Comparison of ENCODE assay signal across 7 cellular contexts in the genomic region with DNA sequence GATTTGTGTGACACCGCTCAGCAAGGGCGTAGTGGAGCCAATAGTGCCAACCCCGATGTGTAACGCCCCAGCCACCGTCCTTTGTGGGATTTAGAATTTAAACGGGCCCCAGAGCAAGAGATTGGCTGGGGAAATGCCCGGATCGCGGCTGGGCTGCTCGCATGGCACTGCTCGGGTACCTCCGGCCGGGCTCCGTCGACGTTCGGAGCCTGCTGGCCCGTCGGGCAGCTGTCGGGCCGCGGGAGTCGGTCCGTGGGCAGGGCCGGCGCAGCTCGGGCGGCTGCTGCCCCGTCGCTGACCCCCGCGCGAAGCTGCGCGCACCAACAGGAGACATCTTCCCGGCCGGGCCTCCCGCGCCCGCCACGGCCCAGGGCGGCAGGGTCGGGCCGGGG. TPM values are rescaled to one million over a fixed set of nuclear protein-coding genes. Genes with fewer than 3 reads are reported as not detected.
DNase-seq lines count a peak whose midpoint lies in the region; ATAC-seq and TF ChIP-seq lines count a peak whose summit lies in the region.

No MANE protein-coding gene starts in this region.

- no peak for TF ChIP-seq CTCF in VCaP (conservative IDR thresholded peaks at IDR 0.05)
- no peak for TF ChIP-seq CTCF in lung (IDR thresholded peaks at IDR 0.05; ENCODE audit: control extremely low read depth, extremely low read depth)

- no peaks in the 10 kb centered on the region for H3K27me3 ChIP-seq in lung (ENCODE audit: control insufficient read depth, insufficient read depth)

- no peak for DNase-seq in lung (ENCODE audit: low spot score)
- peak; percentile 40 for DNase-seq in stimulated activated naive CD4-positive, alpha-beta T cell treated with Interleukin-2 at 50 U/mL for 16 hours (lab: John Stamatoyannopoulos, UW)
- no peak for DNase-seq in hippocampal formation (lab: John Stamatoyannopoulos, UW)
- DNase-seq in NCI-H1436 treated with DMSO at 0.1 percent for 48 hours (lab: John Stamatoyannopoulos, UW): no peak

- no peaks in the 10 kb centered on the region for H3K9me3 ChIP-seq in lung (ENCODE audit: control insufficient read depth in 2 of 2, insufficient read depth in 1 of 2, low read length in 1 of 2)

- H3K27ac ChIP-seq in VCaP (peak overlapping the region; percentile 99), cingulate gyrus (ENCODE audit: low read depth, low read length) (peak overlapping the region; percentile 72), lung (ENCODE audit: low read depth in 1 of 2, low read length in 1 of 2) (peak overlapping the region; percentile 100)

- peak overlapping the region; percentile 55 for H3K4me3 ChIP-seq in lung

- ATAC-seq in HG02642 (IDR thresholded peaks at IDR 0.05; ENCODE audit: poor library complexity, unreplicated experiment) (peak; percentile 0), lung (ENCODE audit: insufficient read depth, low FRiP score) (no peak)

- 6 to 13% methylated on average over 16 to 44 of the region's 44 CpGs for WGBS in lung, 2 donors

- H3K4me1 ChIP-seq in lung (ENCODE audit: control insufficient read depth in 2 of 2, insufficient read depth in 2 of 2, low read length in 2 of 2): peaks cover 0 to under 1% of the 10 kb centered on the region in 2 donors

- peaks cover 0 to 2% of the 10 kb centered on the region in 2 donors for H3K36me3 ChIP-seq in lung (ENCODE audit: control insufficient read depth in 2 of 2, insufficient read depth in 2 of 2, low read length in 2 of 2)

RNA-seq across cellular contexts. Expression of a gene that starts 1.4 kb away (rescaled TPM):
- total RNA-seq in lung: 100 to 1,000 TPM in 1 of 2 donors, 10 to 100 TPM in 1; 81.8 to 102 TPM
- 10 to 100 TPM; 30.6 to 44.6 TPM for polyA plus RNA-seq in lung
